In the genomic region with DNA sequence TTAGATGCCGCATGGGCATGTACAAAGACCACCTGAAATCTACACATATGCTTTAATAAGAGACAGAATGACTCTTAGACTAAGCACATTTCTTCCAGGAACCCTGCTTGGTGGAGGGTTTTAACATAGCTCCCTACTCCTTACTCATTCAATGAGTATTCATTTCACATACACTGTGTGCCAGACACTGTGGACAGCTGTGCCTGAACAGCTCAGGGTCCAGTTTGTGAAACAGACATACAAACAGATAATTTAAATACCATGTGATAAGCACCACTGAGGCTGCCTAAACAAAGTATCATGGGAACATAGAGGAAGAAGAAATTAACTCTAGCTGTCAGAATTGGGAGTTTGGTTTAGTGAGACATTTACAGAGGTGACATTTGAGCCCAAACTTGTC, we compare ENCODE assay signal across 29 cellular contexts.
"Had no signal": no experiment of that assay in that cellular context is flagged by ENCODE, and none has a peak within 500 bp of the region (broad histone marks: within the 10 kb centered on the region; RNA-seq: fewer than 3 reads in every experiment).

No MANE protein-coding gene starts in this region.

- H3K4me3 ChIP-seq: PC-9, SJCRH30, SK-N-MC had no signal

- H3K27ac ChIP-seq: KMS-11, PC-9, RWPE1, SJCRH30, SK-N-MC had no signal

- DNase-seq: Karpas-422, KBM-7, MM.1S, MV-4-11, NCI-H1092, NCI-H1105, NCI-H1417 treated with DMSO at 0.1 percent for 48 hours, NCI-H1436 treated with DMSO at 0.1 percent for 48 hours, NCI-H1694 treated with DMSO at 0.1 percent for 48 hours, NCI-H187 treated with DMSO at 0.1 percent for 48 hours, NCI-H2029, NCI-H2081, NCI-H2171 treated with DMSO at 0.1 percent for 48 hours, NCI-H2227 treated with DMSO at 0.1 percent for 48 hours, NCI-H345, NCI-H446, NCI-H524, NCI-H526, NCI-H69, NCI-H748 treated with DMSO at 0.1 percent for 48 hours, NCI-H82, PC-9, SHP77, SIG-M5, SJCRH30 had no signal

- H3K9ac ChIP-seq: KMS-11 had no signal

- H3K36me3 ChIP-seq: SJCRH30 had no signal

- H3K4me2 ChIP-seq: KMS-11, PC-9 had no signal

- H3K4me1 ChIP-seq: SJCRH30 had no signal

- H3K9me3 ChIP-seq: SJCRH30 had no signal

- FAIRE-seq: RCC 7860 had no signal

- H2AFZ ChIP-seq: PC-9 had no signal
